ENCODE assay signal across 10 cellular contexts in genomic region chr2:196783431-196784094, GRCh38. TPM values are rescaled to one million over a fixed set of nuclear protein-coding genes. Genes with fewer than 3 reads are reported as not detected.
DNase-seq lines count a peak whose midpoint lies in the region; ATAC-seq and TF ChIP-seq lines count a peak whose summit lies in the region.
"Had no signal": no experiment of that assay in that cellular context is flagged by ENCODE, and none has a peak within 500 bp of the region (broad histone marks: within the 10 kb centered on the region; RNA-seq: fewer than 3 reads in every experiment).

No MANE protein-coding gene starts in this region.

- H3K9me3 Mint-ChIP-seq in activated T-helper 17 cell treated with anti-CD3 and anti-CD28 coated beads, Interleukin-2, amount 50 U/mL, for 72 hours, result no peaks in the 10 kb centered on the region
- H3K9me3 Mint-ChIP-seq in neural crest cell, result no peaks in the 10 kb centered on the region
- H3K9me3 Mint-ChIP-seq: central memory CD8-positive, alpha-beta T cell had no signal

- peak overlapping the region; percentile 83 for H3K27ac Mint-ChIP-seq in activated T-helper 17 cell treated with anti-CD3 and anti-CD28 coated beads, Interleukin-2, amount 50 U/mL, for 72 hours
- H3K27ac Mint-ChIP-seq in neural crest cell (ENCODE audit: unreplicated experiment), result peak overlapping the region; percentile 70

- ATAC-seq in GM18858 (IDR thresholded peaks at IDR 0.05; ENCODE audit: unreplicated experiment) (peak; percentile 65), HG02840 (IDR thresholded peaks at IDR 0.05; ENCODE audit: low FRiP score, unreplicated experiment) (peak; percentile 60)
- peak; percentile 99 for ATAC-seq in activated T-helper 17 cell treated with anti-CD3 and anti-CD28 coated beads, Interleukin-2, amount 50 U/mL, for 72 hours (replicated peaks)

- H3K4me1 Mint-ChIP-seq in activated T-helper 17 cell treated with anti-CD3 and anti-CD28 coated beads, Interleukin-2, amount 50 U/mL, for 72 hours, result peaks cover 9% of the 10 kb centered on the region
- H3K4me1 Mint-ChIP-seq in neural crest cell, result no peaks in the 10 kb centered on the region

- H3K4me3 Mint-ChIP-seq in activated T-helper 17 cell treated with anti-CD3 and anti-CD28 coated beads, Interleukin-2, amount 50 U/mL, for 72 hours, result peak overlapping the region; percentile 44
- H3K4me3 Mint-ChIP-seq in neural crest cell, result no peak overlapping the region
- H3K4me3 Mint-ChIP-seq: central memory CD8-positive, alpha-beta T cell had no signal

- no peaks in the 10 kb centered on the region for H3K27me3 Mint-ChIP-seq in activated T-helper 17 cell treated with anti-CD3 and anti-CD28 coated beads, Interleukin-2, amount 50 U/mL, for 72 hours
- no peaks in the 10 kb centered on the region for H3K27me3 Mint-ChIP-seq in neural crest cell (ENCODE audit: low read depth)
- H3K27me3 Mint-ChIP-seq: central memory CD8-positive, alpha-beta T cell had no signal

- DNase-seq in neural crest cell (ENCODE audit: low read depth, low spot score) (no peak), NCI-H146 treated with DMSO at 0.1 percent for 48 hours (lab: John Stamatoyannopoulos, UW; ENCODE audit: unreplicated experiment) (no peak), NCI-H345 treated with DMSO at 0.1 percent for 48 hours (lab: John Stamatoyannopoulos, UW; ENCODE audit: unreplicated experiment) (no peak), activated gamma-delta T cell treated with Interleukin-2 at 50 U/mL for 16 hours (no peak), DMS79 treated with DMSO at 0.1 percent for 48 hours (lab: John Stamatoyannopoulos, UW) (no peak)

- no peak for TF ChIP-seq CTCF in neural crest cell (conservative IDR thresholded peaks at IDR 0.05)

- H3K36me3 Mint-ChIP-seq in activated T-helper 17 cell treated with anti-CD3 and anti-CD28 coated beads, Interleukin-2, amount 50 U/mL, for 72 hours (ENCODE audit: low read depth), result peaks cover 2% of the 10 kb centered on the region
- peaks cover 8% of the 10 kb centered on the region for H3K36me3 Mint-ChIP-seq in neural crest cell (ENCODE audit: low read depth)

RNA-seq across cellular contexts. Expression of gene GTF3C3, which starts 15.9 kb away (rescaled TPM):
- total RNA-seq in activated T-helper 17 cell treated with anti-CD3 and anti-CD28 coated beads, Interleukin-2, amount 50 U/mL, for 72 hours, result 10 to 100 TPM; 39.0 to 50.8 TPM
- 59.1 and 63.0 TPM in 2 replicates for total RNA-seq in neural crest cell

RNA-seq across cellular contexts. Expression of gene C2orf66, which starts 25.6 kb away (rescaled TPM):
- total RNA-seq in activated T-helper 17 cell treated with anti-CD3 and anti-CD28 coated beads, Interleukin-2, amount 50 U/mL, for 72 hours, result 1 to 10 TPM in 1 of 2 donors, under 1 TPM in 1; 0.43 to 1.0 TPM
- 0.23 TPM in 1 of 2 replicates, not detected in the other for total RNA-seq in neural crest cell
- total RNA-seq: HT-29 had no signal
